Comparison of ENCODE assay signal across 23 cellular contexts in the genomic region with DNA sequence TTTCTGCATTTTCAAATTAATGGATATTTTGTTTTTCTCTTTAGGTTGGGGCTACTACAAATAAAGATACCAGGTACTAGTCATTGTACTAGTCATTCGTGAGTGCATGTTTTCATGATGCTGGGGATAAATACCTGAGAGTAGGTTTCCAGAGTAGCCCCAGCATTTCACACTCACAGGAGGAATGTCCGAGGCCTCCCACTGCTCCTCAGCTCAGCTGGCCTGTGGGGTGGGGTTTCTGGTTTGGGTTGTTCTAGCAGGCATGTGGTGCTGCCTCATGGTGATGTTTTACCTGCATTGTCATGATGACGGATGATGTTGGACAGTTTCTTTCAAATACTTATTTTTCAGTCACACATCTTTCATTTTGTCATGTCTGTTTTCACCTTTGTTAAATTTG.
DNase-seq lines count a peak whose midpoint lies in the region; ATAC-seq, FAIRE-seq and TF ChIP-seq lines count a peak whose summit lies in the region.
"Had no signal": no experiment of that assay in that cellular context is flagged by ENCODE, and none has a peak within 500 bp of the region (broad histone marks: within the 10 kb centered on the region; RNA-seq: fewer than 3 reads in every experiment).

No MANE protein-coding gene starts in this region.

- intact Hi-C loops in HepG2 (cut with micrococcal nuclease; ENCODE audit: unreplicated experiment), result no loop called here
- intact Hi-C loops in right lobe of liver (cut with DNase I), result no loop called here
- intact Hi-C loops in sciatic nerve (cut with DNase I), result no loop called here

- H3K9ac ChIP-seq in HepG2 (ENCODE audit: insufficient read depth, low read depth, low read length), result no peak overlapping the region
- H3K9ac ChIP-seq in mesendoderm (ENCODE audit: low read length), result no peak overlapping the region
- H3K9ac ChIP-seq: BLaER1 had no signal

- TF ChIP-seq CTCF in HepG2 (CRISPR knock-in tag; IDR thresholded peaks at IDR 0.05), result no peak
- TF ChIP-seq CTCF in right lobe of liver (IDR thresholded peaks at IDR 0.05), result no peak
- TF ChIP-seq CTCF in type B pancreatic cell (conservative IDR thresholded peaks at IDR 0.05), result no peak

- no peak overlapping the region for H3K18ac ChIP-seq in mesendoderm (ENCODE audit: low read length)

- TF ChIP-seq POLR2A in HepG2 (IDR thresholded peaks at IDR 0.05; ENCODE audit: insufficient read depth in 1 of 2, low read depth in 2 of 2, low read length in 2 of 2), result no peak
- TF ChIP-seq POLR2A in right lobe of liver (IDR thresholded peaks at IDR 0.05), result no peak

- FAIRE-seq in HepG2 (lab: Jason Lieb, UNC), result no peak
- FAIRE-seq: GM12878, GM19239, H1, K562 had no signal

- H4K20me1 ChIP-seq in HepG2 (ENCODE audit: insufficient read depth, low read length), result no peaks in the 10 kb centered on the region
- H4K20me1 ChIP-seq: BLaER1 had no signal

- no peaks in the 10 kb centered on the region for H3K36me3 Mint-ChIP-seq in type B pancreatic cell
- H3K36me3 Mint-ChIP-seq: CD14-positive monocyte; CD8-positive, alpha-beta T cell had no signal

- peaks cover 12% of the 10 kb centered on the region for H3K4me1 Mint-ChIP-seq in type B pancreatic cell (ENCODE audit: unreplicated experiment)
- no peaks in the 10 kb centered on the region for H3K4me1 Mint-ChIP-seq in stimulated activated naive CD8-positive, alpha-beta T cell treated with anti-CD3 and anti-CD28 coated beads, Interleukin-15, amount 100 ng/mL, for 72 hours
- H3K4me1 Mint-ChIP-seq: CD14-positive monocyte had no signal

- no peak overlapping the region for H3K4me3 Mint-ChIP-seq in type B pancreatic cell
- no peak overlapping the region for H3K4me3 Mint-ChIP-seq in stimulated activated naive CD8-positive, alpha-beta T cell treated with anti-CD3 and anti-CD28 coated beads, Interleukin-15, amount 100 ng/mL, for 72 hours
- H3K4me3 Mint-ChIP-seq: CD14-positive monocyte; CD8-positive, alpha-beta T cell; H9 had no signal

- no peak overlapping the region for H2BK15ac ChIP-seq in mesendoderm (replicated peaks; ENCODE audit: low read depth)

- H3K27ac Mint-ChIP-seq in type B pancreatic cell, result peak overlapping the region; percentile 76
- no peak overlapping the region for H3K27ac Mint-ChIP-seq in stimulated activated naive CD8-positive, alpha-beta T cell treated with anti-CD3 and anti-CD28 coated beads, Interleukin-15, amount 100 ng/mL, for 72 hours
- H3K27ac Mint-ChIP-seq: CD14-positive monocyte; CD8-positive, alpha-beta T cell had no signal

- no peaks in the 10 kb centered on the region for H3K27me3 Mint-ChIP-seq in type B pancreatic cell
- H3K27me3 Mint-ChIP-seq in stimulated activated naive CD8-positive, alpha-beta T cell treated with anti-CD3 and anti-CD28 coated beads, Interleukin-15, amount 100 ng/mL, for 72 hours, result peaks cover 37% of the 10 kb centered on the region

- H3K9me3 Mint-ChIP-seq in type B pancreatic cell, result peaks cover 6% of the 10 kb centered on the region
- no peaks in the 10 kb centered on the region for H3K9me3 Mint-ChIP-seq in stimulated activated naive CD8-positive, alpha-beta T cell treated with anti-CD3 and anti-CD28 coated beads, Interleukin-15, amount 100 ng/mL, for 72 hours
- H3K9me3 Mint-ChIP-seq: CD8-positive, alpha-beta T cell; H9 had no signal

- H3K79me1 ChIP-seq in mesendoderm (ENCODE audit: low read length), result no peaks in the 10 kb centered on the region

- no peak overlapping the region for H3K23ac ChIP-seq in mesendoderm (ENCODE audit: low read length)

- no peak overlapping the region for H2AFZ ChIP-seq in HepG2 (ENCODE audit: low read length)

- no peak overlapping the region for H2AK5ac ChIP-seq in mesendoderm (ENCODE audit: low read length)

- H3K4me1 ChIP-seq in HepG2 (ENCODE audit: insufficient read depth, low read length), result no peaks in the 10 kb centered on the region
- H3K4me1 ChIP-seq in right lobe of liver, result no peaks in the 10 kb centered on the region
- peaks cover 2% of the 10 kb centered on the region for H3K4me1 ChIP-seq in mesendoderm (ENCODE audit: control insufficient read depth, low read depth, low read length)
- H3K4me1 ChIP-seq: BLaER1 had no signal

- H3K27me3 ChIP-seq in HepG2 (ENCODE audit: control insufficient read depth in 1 of 2, insufficient read depth in 2 of 2, low read length in 2 of 2) (peaks cover 12 to 69% of the 10 kb centered on the region in 2 experiments; a peak in 4 of 5 replicates), right lobe of liver (no peaks in the 10 kb centered on the region), mesendoderm (ENCODE audit: insufficient read depth, low read length, poor library complexity) (no peaks in the 10 kb centered on the region)
- H3K27me3 ChIP-seq: BLaER1 had no signal

- POLR2A ChIA-PET in HepG2 (lab: Yijun Ruan, JAX), result no interaction called here

- no peak overlapping the region for H3K27ac ChIP-seq in HepG2 (ENCODE audit: extremely low read length, insufficient read depth, low read length)
- no peak overlapping the region for H3K27ac ChIP-seq in right lobe of liver
- H3K27ac ChIP-seq in mesendoderm (ENCODE audit: low read depth, low read length), result no peak overlapping the region
- H3K27ac ChIP-seq: BLaER1, HL-60 had no signal

- TF ChIP-seq RAD21 in HepG2 (CRISPR knock-in tag; IDR thresholded peaks at IDR 0.05), result no peak

- H3K4me3 ChIP-seq in HepG2 (replicated peaks in 1 of 3; ENCODE audit: insufficient read depth in 1 of 3, low read depth in 2 of 3, low read length in 3 of 3) (no peak overlapping the region), right lobe of liver (no peak overlapping the region), mesendoderm (ENCODE audit: low read length) (no peak overlapping the region)
- H3K4me3 ChIP-seq: BLaER1, GM12878, K562 had no signal

- ATAC-seq in HepG2, result no peak
- ATAC-seq in right lobe of liver, result no peak
- no peak for ATAC-seq in sciatic nerve
- no peak for ATAC-seq in stimulated activated naive CD8-positive, alpha-beta T cell treated with anti-CD3 and anti-CD28 coated beads, Interleukin-15, amount 100 ng/mL, for 72 hours
- ATAC-seq: CD8-positive, alpha-beta T cell; GM12878; K562 had no signal

- no peak overlapping the region for H3K56ac ChIP-seq in mesendoderm (ENCODE audit: low read length)

- in situ Hi-C loops in HepG2 (cut with HindIII; ENCODE audit: extremely low pct_ligation_motif_present, low pct_unique_long_range_greater_than_20kb), result no loop called here

- no TSS peak for BruUV-seq in HepG2 (replicated peaks; lab: Mats Ljungman, UMichigan)

- no peak overlapping the region for H2BK5ac ChIP-seq in mesendoderm (ENCODE audit: low read length)

- WGBS in HepG2 (ENCODE audit: low lambda C conversion rate), result 6% methylated on average over 3 of the region's 3 CpGs
- WGBS in right lobe of liver (ENCODE audit: insufficient coverage, low coverage, low lambda C conversion rate, missing lambda C conversion rate), result 29% methylated on average over 2 of the region's 3 CpGs
- no CpG with 5 or more reads among the region's 3 CpGs for whole genome bisulfite sequencing in mesendoderm (ENCODE audit: extremely low coverage, insufficient coverage, low lambda C conversion rate)

- H4K8ac ChIP-seq in mesendoderm (ENCODE audit: low read depth, low read length), result no peak overlapping the region

- CTCF ChIA-PET in HepG2 (lab: Yijun Ruan, JAX; ENCODE audit: low intra/inter-chr PET ratio, low total read pairs), result no interaction called here

- TF ChIP-seq EP300 in HepG2 (IDR thresholded peaks at IDR 0.05; ENCODE audit: low read depth in 2 of 2, low read length in 2 of 2) (no peak), HepG2 (CRISPR knock-in tag; IDR thresholded peaks at IDR 0.05; ENCODE audit: borderline replicate concordance) (no peak)

- H3K4ac ChIP-seq in mesendoderm (ENCODE audit: low read depth, low read length), result no peak overlapping the region

- H3K4me2 ChIP-seq in HepG2 (ENCODE audit: low read depth, low read length), result no peak overlapping the region
- no peak overlapping the region for H3K4me2 ChIP-seq in mesendoderm (ENCODE audit: low read length)
- H3K4me2 ChIP-seq: BLaER1 had no signal

- no peak overlapping the region for H2BK120ac ChIP-seq in mesendoderm (ENCODE audit: low read depth, low read length)

- H3K36me3 ChIP-seq in HepG2 (replicated peaks in 1 of 2; ENCODE audit: control insufficient read depth in 1 of 2, insufficient read depth in 2 of 2, low read length in 2 of 2) (no peaks in the 10 kb centered on the region), right lobe of liver (no peaks in the 10 kb centered on the region), mesendoderm (ENCODE audit: control insufficient read depth, insufficient read depth, low read length) (no peaks in the 10 kb centered on the region)
- H3K36me3 ChIP-seq: BLaER1 had no signal

- H4K5ac ChIP-seq in mesendoderm (ENCODE audit: low read length), result no peak overlapping the region

- H3K79me2 ChIP-seq in HepG2 (ENCODE audit: insufficient read depth, low read length) (no peaks in the 10 kb centered on the region), mesendoderm (ENCODE audit: control insufficient read depth, insufficient read depth, low read length) (no peaks in the 10 kb centered on the region)

- H3K9me3 ChIP-seq in HepG2 (ENCODE audit: low read length), result no peaks in the 10 kb centered on the region
- H3K9me3 ChIP-seq in right lobe of liver, result no peaks in the 10 kb centered on the region
- H3K9me3 ChIP-seq: BLaER1 had no signal

- DNase-seq in HepG2 (ENCODE audit: low spot score) (no peak), right lobe of liver (no peak), mesendoderm (peak; percentile 80), sciatic nerve (ENCODE audit: low spot score) (peak; percentile 12), type B pancreatic cell (ENCODE audit: extremely low spot score, unreplicated experiment) (no peak), GM19240 (ENCODE audit: insufficient read length, low spot score) (no peak), COR-L47 (lab: John Stamatoyannopoulos, UW) (no peak)
- no peak for DNase-seq in stimulated activated naive CD8-positive, alpha-beta T cell treated with anti-CD3 and anti-CD28 coated beads, Interleukin-15, amount 100 ng/mL, for 72 hours
- DNase-seq: 8988T; CD8-positive, alpha-beta T cell; DMS 273 treated with DMSO at 0.1 percent for 48 hours; DMS53; DND-41; EL; H9; IMR-90 had no signal

TF ChIP-seq in HepG2, 621 proteins besides CTCF, POLR2A, EP300 and RAD21:
- TF ChIP-seq ZNF546 (CRISPR knock-in tag; conservative IDR thresholded peaks at IDR 0.05) (no peak), CREB1 (IDR thresholded peaks at IDR 0.05) (0 out of 2 replicates have a peak, but pooled peaks have one; percentile 33), CREB1 (CRISPR knock-in tag; IDR thresholded peaks at IDR 0.05) (no peak), KDM6A (CRISPR knock-in tag; IDR thresholded peaks at IDR 0.05; ENCODE audit: low read depth) (no peak), THYN1 (CRISPR knock-in tag; IDR thresholded peaks at IDR 0.05; ENCODE audit: borderline replicate concordance, low read depth) (no peak)
TF ChIP-seq in HepG2: peak in this region for 1.

Comparison
In these comparisons a context has a peak if more than half of its experiments do, and no peak if none do; other contexts are left out.
1. DNase-seq: peak in mesendoderm (single experiment) and sciatic nerve (single experiment); none in HepG2 (single experiment), right lobe of liver (0 of 3), type B pancreatic cell (single experiment), stimulated activated naive CD8-positive, alpha-beta T cell treated with anti-CD3 and anti-CD28 coated beads, Interleukin-15, amount 100 ng/mL, for 72 hours (0 of 2), GM19240 (single experiment) and COR-L47 (single experiment).